Comparison of ENCODE assay signal across 21 cellular contexts in genomic region chr1:45934947-45935346, GRCh38.
A peak's percentile ranks its signal among the peaks of the same experiment; 100 is the strongest.
DNase-seq lines count a peak whose midpoint lies in the region; ATAC-seq, FAIRE-seq and TF ChIP-seq lines count a peak whose summit lies in the region.
"Had no signal": no experiment of that assay in that cellular context is flagged by ENCODE, and none has a peak within 500 bp of the region (broad histone marks: within the 10 kb centered on the region; RNA-seq: fewer than 3 reads in every experiment).

No MANE protein-coding gene starts in this region.

- POLR2A ChIA-PET in GM12878 (lab: Charles Lee) = no interaction called here

- H3K4me1 Mint-ChIP-seq in activated CD8-positive, alpha-beta memory T cell treated with anti-CD3 and anti-CD28 coated beads, Interleukin-2, amount 10 ng/mL, durations not matched to agents 7 days and 5 days = no peaks in the 10 kb centered on the region

- H3K4me3 ChIP-seq in MM.1S (ENCODE audit: low read length) = no peak overlapping the region
- peak overlapping the region; percentile 31; the same call in 1 of the 2 replicates for H3K4me3 ChIP-seq in GM12878
- H3K4me3 ChIP-seq in mammary epithelial cell (replicated peaks in 1 of 3; ENCODE audit: insufficient read depth in 1 of 3, low read depth in 2 of 3, low read length in 3 of 3) = no peak overlapping the region
- H3K4me3 ChIP-seq: BLaER1 treated with 17β-estradiol and CSF1 and Interleukin-3, amounts not matched to agents 10 nM and 100 nM; GM23248; Peyer's patch had no signal

- H3K9me3 Mint-ChIP-seq in activated CD8-positive, alpha-beta memory T cell treated with anti-CD3 and anti-CD28 coated beads, Interleukin-2, amount 10 ng/mL, durations not matched to agents 7 days and 5 days (ENCODE audit: low read depth) = no peaks in the 10 kb centered on the region
- H3K9me3 Mint-ChIP-seq: CD8-positive, alpha-beta T cell; H9 had no signal

- intact Hi-C loops in GM12878 (cut with micrococcal nuclease; ENCODE audit: unreplicated experiment) = no loop called here
- intact Hi-C loops in mammary epithelial cell (cut with micrococcal nuclease) = no loop called here

- in situ Hi-C loops in GM12878 (cut with MboI) = no loop called here
- in situ Hi-C loops in mammary epithelial cell (cut with MboI; ENCODE audit: low sequenced_read_pairs in 2 of 2) = no loop called here

- no peak overlapping the region for H2AFZ ChIP-seq in MM.1S (ENCODE audit: low read length)
- 0 out of 2 replicates have a peak overlapping the region, but pooled peaks have one; percentile 2 for H2AFZ ChIP-seq in GM12878 (ENCODE audit: control insufficient read depth, low read depth, low read length)
- H2AFZ ChIP-seq in mammary epithelial cell (ENCODE audit: low read depth, low read length) = no peak overlapping the region
- H2AFZ ChIP-seq: GM23248 had no signal

- no peaks in the 10 kb centered on the region for H3K9me3 ChIP-seq in MM.1S (replicated peaks; ENCODE audit: insufficient read depth, low read length)
- no peaks in the 10 kb centered on the region; the same call in 2 of the 3 replicates for H3K9me3 ChIP-seq in GM12878 (replicated peaks; ENCODE audit: control insufficient read depth, insufficient read depth, low read length)
- no peaks in the 10 kb centered on the region for H3K9me3 ChIP-seq in mammary epithelial cell (replicated peaks; ENCODE audit: insufficient read depth, low read length)
- H3K9me3 ChIP-seq: Peyer's patch had no signal

- H3K36me3 ChIP-seq in MM.1S (replicated peaks; ENCODE audit: insufficient read depth, low read length) (no peaks in the 10 kb centered on the region), GM12878 (ENCODE audit: control insufficient read depth in 2 of 2, insufficient read depth in 2 of 2, low read length in 1 of 2) (no peaks in the 10 kb centered on the region), mammary epithelial cell (ENCODE audit: insufficient read depth, low read length) (no peaks in the 10 kb centered on the region)
- H3K36me3 ChIP-seq: Peyer's patch had no signal

- CTCF ChIA-PET in GM12878 (lab: Yijun Ruan, JAX) (no interaction called here), mammary epithelial cell (lab: Charles Lee; ENCODE audit: low non-redundant PET) (no interaction called here)
- CTCF ChIA-PET in activated CD8-positive, alpha-beta memory T cell treated with anti-CD3 and anti-CD28 coated beads, Interleukin-2, amount 10 ng/mL, durations not matched to agents 7 days and 5 days (lab: Charles Lee) = no interaction called here

- TF ChIP-seq CTCF in MM.1S (IDR thresholded peaks at IDR 0.05; ENCODE audit: low read length) = no peak
- no peak for TF ChIP-seq CTCF in GM12878 (IDR thresholded peaks at IDR 0.05 in 2 of 3, conservative IDR thresholded peaks at IDR 0.05 in 1 of 3; ENCODE audit: control insufficient read depth in 2 of 3, extremely low read depth in 1 of 3, insufficient read depth in 1 of 3, low read depth in 3 of 3, low read length in 3 of 3)
- TF ChIP-seq CTCF in mammary epithelial cell (conservative IDR thresholded peaks at IDR 0.05 in 1 of 2, IDR thresholded peaks at IDR 0.05 in 1 of 2; ENCODE audit: extremely low read depth in 1 of 2, insufficient read depth in 1 of 2, low read depth in 1 of 2, low read length in 2 of 2) = no peak

- RAD21 ChIA-PET in GM12878 (lab: Charles Lee; ENCODE audit: unreplicated experiment) = no interaction called here

- H3K27me3 Mint-ChIP-seq in activated CD8-positive, alpha-beta memory T cell treated with anti-CD3 and anti-CD28 coated beads, Interleukin-2, amount 10 ng/mL, durations not matched to agents 7 days and 5 days = no peaks in the 10 kb centered on the region

- H3K9me2 ChIP-seq in MM.1S (replicated peaks; ENCODE audit: insufficient read depth, low read length) = no peaks in the 10 kb centered on the region

- DNase-seq in GM12891 (ENCODE audit: insufficient read length, low spot score) = no peak
- peak; percentile 17 for DNase-seq in MM.1S
- DNase-seq in GM12878 (ENCODE audit: low read depth, low spot score) = no peak
- no peak for DNase-seq in mammary epithelial cell
- DNase-seq in activated CD8-positive, alpha-beta memory T cell treated with anti-CD3 and anti-CD28 coated beads, Interleukin-2, amount 10 ng/mL, durations not matched to agents 7 days and 5 days = no peak
- DNase-seq in NCI-H1694 treated with DMSO at 0.1 percent for 48 hours (lab: John Stamatoyannopoulos, UW) = no peak
- DNase-seq: CD8-positive, alpha-beta T cell; DMS153; GM23248; H9; KG1; NCI-H1105 treated with DMSO at 0.1 percent for 48 hours; NCI-H2081; NCI-H2171 treated with DMSO at 0.1 percent for 48 hours; NCI-H524 treated with DMSO at 0.1 percent for 48 hours; NCI-H82; Peyer's patch; T-helper 1 cell had no signal

- peak; percentile 75 for ATAC-seq in GM12878
- no peak for ATAC-seq in GM21529 (IDR thresholded peaks at IDR 0.05; ENCODE audit: unreplicated experiment)
- ATAC-seq in activated CD8-positive, alpha-beta memory T cell treated with anti-CD3 and anti-CD28 coated beads, Interleukin-2, amount 10 ng/mL, durations not matched to agents 7 days and 5 days = no peak
- ATAC-seq: CD8-positive, alpha-beta T cell had no signal

- SMC1A ChIA-PET in GM12878 (lab: Charles Lee; ENCODE audit: uncharacterized antibody, unreplicated experiment) = no interaction called here

- H3K27ac Mint-ChIP-seq in activated CD8-positive, alpha-beta memory T cell treated with anti-CD3 and anti-CD28 coated beads, Interleukin-2, amount 10 ng/mL, durations not matched to agents 7 days and 5 days = no peak overlapping the region
- H3K27ac Mint-ChIP-seq: CD8-positive, alpha-beta T cell had no signal

- H3K9ac ChIP-seq in MM.1S (ENCODE audit: low read length) = no peak overlapping the region
- no peak overlapping the region for H3K9ac ChIP-seq in GM12878 (ENCODE audit: control insufficient read depth, insufficient read depth, low read length)
- no peak overlapping the region for H3K9ac ChIP-seq in mammary epithelial cell (ENCODE audit: insufficient read depth, low read length)
- H3K9ac ChIP-seq: BLaER1 treated with 17β-estradiol and CSF1 and Interleukin-3, amounts not matched to agents 10 nM and 100 nM; GM23248 had no signal

- no peak for TF ChIP-seq RAD21 in GM12878 (IDR thresholded peaks at IDR 0.05; ENCODE audit: insufficient read depth, low read depth, low read length)

- H3K27me3 ChIP-seq in MM.1S (replicated peaks; ENCODE audit: insufficient read depth, low read length) (no peaks in the 10 kb centered on the region), GM12878 (replicated peaks in 1 of 2; ENCODE audit: control insufficient read depth in 2 of 2, insufficient read depth in 2 of 2, low read length in 1 of 2) (no peaks in the 10 kb centered on the region), mammary epithelial cell (ENCODE audit: insufficient read depth, low read length) (no peaks in the 10 kb centered on the region)
- H3K27me3 ChIP-seq: BLaER1 treated with 17β-estradiol and CSF1 and Interleukin-3, amounts not matched to agents 10 nM and 100 nM; Peyer's patch had no signal

- H4K20me1 ChIP-seq in MM.1S (ENCODE audit: insufficient read depth, low read length) (no peaks in the 10 kb centered on the region), GM12878 (ENCODE audit: control insufficient read depth, insufficient read depth) (no peaks in the 10 kb centered on the region), mammary epithelial cell (ENCODE audit: insufficient read depth, low read length) (no peaks in the 10 kb centered on the region)

- H3K27ac ChIP-seq in MM.1S (ENCODE audit: low read length) (no peak overlapping the region), GM12878 (ENCODE audit: control insufficient read depth, insufficient read depth) (no peak overlapping the region), mammary epithelial cell (ENCODE audit: insufficient read depth, low read depth, low read length) (no peak overlapping the region)
- H3K27ac ChIP-seq: BLaER1 treated with 17β-estradiol and CSF1 and Interleukin-3, amounts not matched to agents 10 nM and 100 nM; GM23248; Peyer's patch had no signal

- WGBS in GM12878 (ENCODE audit: insufficient coverage, insufficient replicate concordance, low lambda C conversion rate, missing lambda C conversion rate) = 3% methylated on average over 3 of the region's 3 CpGs
- 92% methylated on average over 3 of the region's 3 CpGs for WGBS in mammary epithelial cell (ENCODE audit: low coverage, missing lambda C conversion rate)

- H3F3A ChIP-seq in MM.1S (ENCODE audit: insufficient read depth, low read length) = no peaks in the 10 kb centered on the region

- peak; percentile 70 for FAIRE-seq in GM12891 (lab: Jason Lieb, UNC)
- FAIRE-seq in GM12878 (lab: Jason Lieb, UNC) = peak; percentile 44
- FAIRE-seq: G401.6 had no signal

- dilution Hi-C loops in mammary epithelial cell (cut with HindIII; ENCODE audit: low sequenced_read_pairs) = no loop called here

- H3K36me3 Mint-ChIP-seq in activated CD8-positive, alpha-beta memory T cell treated with anti-CD3 and anti-CD28 coated beads, Interleukin-2, amount 10 ng/mL, durations not matched to agents 7 days and 5 days = peaks cover 10% of the 10 kb centered on the region
- H3K36me3 Mint-ChIP-seq: CD8-positive, alpha-beta T cell had no signal

- TF ChIP-seq POLR2A in GM12891 (IDR thresholded peaks at IDR 0.05; ENCODE audit: low read depth, low read length) (no peak), GM12878 (IDR thresholded peaks at IDR 0.05; ENCODE audit: low read depth, low read length) (no peak)

- H3K4me1 ChIP-seq in MM.1S (ENCODE audit: low read length) = no peaks in the 10 kb centered on the region
- peaks cover 6% of the 10 kb centered on the region for H3K4me1 ChIP-seq in GM12878 (ENCODE audit: control insufficient read depth, insufficient read depth, low read length)
- no peaks in the 10 kb centered on the region for H3K4me1 ChIP-seq in mammary epithelial cell (ENCODE audit: insufficient read depth, low read length)
- H3K4me1 ChIP-seq: Peyer's patch had no signal

- BruUV-seq in GM12878 (replicated peaks; lab: Mats Ljungman, UMichigan) = no TSS peak
- BruUV-seq in mammary epithelial cell (replicated peaks; lab: Mats Ljungman, UMichigan) = no TSS peak

- peak overlapping the region; percentile 7; the same call in 1 of the 2 replicates for H3K4me2 ChIP-seq in MM.1S (ENCODE audit: low read depth, low read length)
- H3K4me2 ChIP-seq in GM12878 (ENCODE audit: control insufficient read depth, insufficient read depth) = peak overlapping the region; percentile 3; the same call in 1 of the 2 replicates
- no peak overlapping the region for H3K4me2 ChIP-seq in mammary epithelial cell (ENCODE audit: insufficient read depth, low read depth, low read length)

- TF ChIP-seq EP300 in GM12878 (IDR thresholded peaks at IDR 0.05; ENCODE audit: borderline replicate concordance in 1 of 2, control insufficient read depth in 1 of 2, low read depth in 2 of 2, low read length in 2 of 2) = no peak

- H3K79me2 ChIP-seq in MM.1S (ENCODE audit: low read length) (peaks cover 52% of the 10 kb centered on the region), GM12878 (ENCODE audit: control insufficient read depth, insufficient read depth, low read length) (no peaks in the 10 kb centered on the region), mammary epithelial cell (ENCODE audit: insufficient read depth, low read length) (peaks cover 12% of the 10 kb centered on the region)

- no peak overlapping the region for H3K4me3 Mint-ChIP-seq in activated CD8-positive, alpha-beta memory T cell treated with anti-CD3 and anti-CD28 coated beads, Interleukin-2, amount 10 ng/mL, durations not matched to agents 7 days and 5 days
- H3K4me3 Mint-ChIP-seq: CD8-positive, alpha-beta T cell; H9 had no signal
